Comparison of ENCODE assay signal across 1 cellular context in genomic region chr5:149549461-149550266, GRCh38.
TF ChIP-seq lines count a peak whose summit lies in the region.

No MANE protein-coding gene starts in this region.

TF ChIP-seq in HepG2, 621 proteins besides CTCF, POLR2A, EP300 and RAD21 (continued from another document and continues in another):
- TF ChIP-seq, protein P1, sequence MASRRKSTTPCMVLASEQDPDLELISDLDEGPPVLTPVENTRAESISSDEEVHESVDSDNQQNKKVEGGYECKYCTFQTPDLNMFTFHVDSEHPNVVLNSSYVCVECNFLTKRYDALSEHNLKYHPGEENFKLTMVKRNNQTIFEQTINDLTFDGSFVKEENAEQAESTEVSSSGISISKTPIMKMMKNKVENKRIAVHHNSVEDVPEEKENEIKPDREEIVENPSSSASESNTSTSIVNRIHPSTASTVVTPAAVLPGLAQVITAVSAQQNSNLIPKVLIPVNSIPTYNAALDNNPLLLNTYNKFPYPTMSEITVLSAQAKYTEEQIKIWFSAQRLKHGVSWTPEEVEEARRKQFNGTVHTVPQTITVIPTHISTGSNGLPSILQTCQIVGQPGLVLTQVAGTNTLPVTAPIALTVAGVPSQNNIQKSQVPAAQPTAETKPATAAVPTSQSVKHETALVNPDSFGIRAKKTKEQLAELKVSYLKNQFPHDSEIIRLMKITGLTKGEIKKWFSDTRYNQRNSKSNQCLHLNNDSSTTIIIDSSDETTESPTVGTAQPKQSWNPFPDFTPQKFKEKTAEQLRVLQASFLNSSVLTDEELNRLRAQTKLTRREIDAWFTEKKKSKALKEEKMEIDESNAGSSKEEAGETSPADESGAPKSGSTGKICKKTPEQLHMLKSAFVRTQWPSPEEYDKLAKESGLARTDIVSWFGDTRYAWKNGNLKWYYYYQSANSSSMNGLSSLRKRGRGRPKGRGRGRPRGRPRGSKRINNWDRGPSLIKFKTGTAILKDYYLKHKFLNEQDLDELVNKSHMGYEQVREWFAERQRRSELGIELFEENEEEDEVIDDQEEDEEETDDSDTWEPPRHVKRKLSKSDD (CRISPR knock-in tag; IDR thresholded peaks at IDR 0.05; ENCODE audit: low read depth) = peak; percentile 85
- TF ChIP-seq RAD51 (IDR thresholded peaks at IDR 0.05; ENCODE audit: borderline replicate concordance) (no peak), MAFG (CRISPR knock-in tag; IDR thresholded peaks at IDR 0.05) (no peak), ZSCAN29 (CRISPR knock-in tag; conservative IDR thresholded peaks at IDR 0.05) (no peak), ZNF704 (CRISPR knock-in tag; IDR thresholded peaks at IDR 0.05; ENCODE audit: borderline replicate concordance) (no peak; the same call in 1 of the 2 replicates), ZNF768 (CRISPR knock-in tag; IDR thresholded peaks at IDR 0.05) (no peak), ZNF746 (CRISPR knock-in tag; IDR thresholded peaks at IDR 0.05) (no peak), NFATC3 (CRISPR knock-in tag; IDR thresholded peaks at IDR 0.05) (no peak), RERE (CRISPR knock-in tag; IDR thresholded peaks at IDR 0.05; ENCODE audit: low read depth) (no peak), ZNF230 (CRISPR knock-in tag; IDR thresholded peaks at IDR 0.05) (no peak), SATB2 (CRISPR knock-in tag; IDR thresholded peaks at IDR 0.05) (no peak), POGK (CRISPR knock-in tag; conservative IDR thresholded peaks at IDR 0.05) (no peak), ZNF362 (CRISPR knock-in tag; IDR thresholded peaks at IDR 0.05; ENCODE audit: borderline replicate concordance) (0 out of 2 replicates have a peak, but pooled peaks have one; percentile 10), ELF1 (CRISPR knock-in tag; IDR thresholded peaks at IDR 0.05) (0 out of 2 replicates have a peak, but pooled peaks have one; percentile 27), ZNF30 (CRISPR knock-in tag; IDR thresholded peaks at IDR 0.05) (no peak), PRMT3 (CRISPR knock-in tag; IDR thresholded peaks at IDR 0.05; ENCODE audit: borderline replicate concordance, low read depth) (no peak), ZNF816 (CRISPR knock-in tag; IDR thresholded peaks at IDR 0.05; ENCODE audit: borderline replicate concordance) (no peak), ZNF12 (CRISPR knock-in tag; IDR thresholded peaks at IDR 0.05) (no peak), PHF20 (CRISPR knock-in tag; IDR thresholded peaks at IDR 0.05) (no peak), NBN (conservative IDR thresholded peaks at IDR 0.05) (no peak), ZFP36 (IDR thresholded peaks at IDR 0.05; ENCODE audit: borderline replicate concordance, low read depth, low read length, partially characterized antibody) (no peak), HMGXB4 (CRISPR knock-in tag; IDR thresholded peaks at IDR 0.05; ENCODE audit: borderline replicate concordance in 1 of 2, low read depth in 1 of 2) (peak in 1 of 2 experiments; percentile 15; a peak in 1 of 4 replicates), ZNF674 (CRISPR knock-in tag; IDR thresholded peaks at IDR 0.05; ENCODE audit: low read depth) (no peak), FUBP1 (CRISPR knock-in tag; IDR thresholded peaks at IDR 0.05; ENCODE audit: borderline replicate concordance) (no peak), IRX3 (CRISPR knock-in tag; IDR thresholded peaks at IDR 0.05; ENCODE audit: borderline replicate concordance, low read depth) (no peak), ZNF335 (CRISPR knock-in tag; IDR thresholded peaks at IDR 0.05) (no peak), ZNF225 (CRISPR knock-in tag; IDR thresholded peaks at IDR 0.05) (no peak), HNF1A (IDR thresholded peaks at IDR 0.05; ENCODE audit: low read depth) (no peak), HNF1A (CRISPR knock-in tag; IDR thresholded peaks at IDR 0.05; ENCODE audit: borderline replicate concordance) (no peak), ZNF891 (CRISPR knock-in tag; IDR thresholded peaks at IDR 0.05) (no peak)
- TF ChIP-seq, protein P2, sequence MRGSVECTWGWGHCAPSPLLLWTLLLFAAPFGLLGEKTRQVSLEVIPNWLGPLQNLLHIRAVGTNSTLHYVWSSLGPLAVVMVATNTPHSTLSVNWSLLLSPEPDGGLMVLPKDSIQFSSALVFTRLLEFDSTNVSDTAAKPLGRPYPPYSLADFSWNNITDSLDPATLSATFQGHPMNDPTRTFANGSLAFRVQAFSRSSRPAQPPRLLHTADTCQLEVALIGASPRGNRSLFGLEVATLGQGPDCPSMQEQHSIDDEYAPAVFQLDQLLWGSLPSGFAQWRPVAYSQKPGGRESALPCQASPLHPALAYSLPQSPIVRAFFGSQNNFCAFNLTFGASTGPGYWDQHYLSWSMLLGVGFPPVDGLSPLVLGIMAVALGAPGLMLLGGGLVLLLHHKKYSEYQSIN (CRISPR knock-in tag; IDR thresholded peaks at IDR 0.05; ENCODE audit: borderline replicate concordance) = no peak
- TF ChIP-seq, protein P3, sequence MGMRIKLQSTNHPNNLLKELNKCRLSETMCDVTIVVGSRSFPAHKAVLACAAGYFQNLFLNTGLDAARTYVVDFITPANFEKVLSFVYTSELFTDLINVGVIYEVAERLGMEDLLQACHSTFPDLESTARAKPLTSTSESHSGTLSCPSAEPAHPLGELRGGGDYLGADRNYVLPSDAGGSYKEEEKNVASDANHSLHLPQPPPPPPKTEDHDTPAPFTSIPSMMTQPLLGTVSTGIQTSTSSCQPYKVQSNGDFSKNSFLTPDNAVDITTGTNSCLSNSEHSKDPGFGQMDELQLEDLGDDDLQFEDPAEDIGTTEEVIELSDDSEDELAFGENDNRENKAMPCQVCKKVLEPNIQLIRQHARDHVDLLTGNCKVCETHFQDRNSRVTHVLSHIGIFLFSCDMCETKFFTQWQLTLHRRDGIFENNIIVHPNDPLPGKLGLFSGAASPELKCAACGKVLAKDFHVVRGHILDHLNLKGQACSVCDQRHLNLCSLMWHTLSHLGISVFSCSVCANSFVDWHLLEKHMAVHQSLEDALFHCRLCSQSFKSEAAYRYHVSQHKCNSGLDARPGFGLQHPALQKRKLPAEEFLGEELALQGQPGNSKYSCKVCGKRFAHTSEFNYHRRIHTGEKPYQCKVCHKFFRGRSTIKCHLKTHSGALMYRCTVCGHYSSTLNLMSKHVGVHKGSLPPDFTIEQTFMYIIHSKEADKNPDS (CRISPR knock-in tag; IDR thresholded peaks at IDR 0.05) = no peak
